In the genomic region with DNA sequence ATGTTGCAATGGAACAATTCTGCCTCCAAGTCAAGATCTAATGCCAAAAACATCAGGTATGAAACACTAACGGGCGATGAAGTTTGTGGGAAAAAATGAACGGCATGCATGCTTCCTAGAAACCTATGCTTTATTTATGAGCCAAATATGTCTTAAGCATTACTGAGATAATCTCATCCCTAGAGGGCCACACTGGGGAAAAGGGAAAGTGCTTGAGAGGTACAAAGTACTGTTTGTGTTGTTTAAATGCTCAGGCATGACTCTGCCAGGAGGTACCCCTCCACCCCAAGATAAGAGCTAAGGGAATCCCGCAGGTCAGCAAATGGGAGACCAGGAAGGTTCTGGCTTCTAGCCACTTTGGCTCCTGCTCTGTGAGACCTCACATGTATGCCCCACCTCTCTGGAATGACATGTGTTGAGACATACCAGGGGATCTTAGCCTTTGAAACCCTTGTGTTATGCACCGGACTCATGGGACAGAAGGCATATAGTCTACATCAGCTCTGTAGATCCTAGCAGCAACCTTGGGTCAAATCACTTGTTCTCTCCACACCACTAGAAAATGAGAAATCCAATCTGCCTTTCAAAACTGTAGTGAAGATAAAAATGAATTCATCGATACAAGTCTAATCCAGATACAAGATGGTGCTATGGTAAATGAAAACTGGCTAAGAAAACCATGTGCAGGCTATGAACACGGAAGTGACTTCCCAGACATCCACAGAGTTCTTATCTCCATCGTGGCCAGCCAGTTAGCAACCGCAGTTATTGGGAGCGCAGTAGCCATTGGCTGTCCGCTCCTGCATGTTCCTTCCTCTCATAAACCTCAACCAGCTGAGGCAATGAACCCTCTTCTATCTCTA, we compare ENCODE assay signal across 19 cellular contexts.
DNase-seq lines count a peak whose midpoint lies in the region; FAIRE-seq and TF ChIP-seq lines count a peak whose summit lies in the region.
"Had no signal": no experiment of that assay in that cellular context is flagged by ENCODE, and none has a peak within 500 bp of the region (broad histone marks: within the 10 kb centered on the region; RNA-seq: fewer than 3 reads in every experiment).

No MANE protein-coding gene starts in this region.

- H3K4me3 ChIP-seq in AG10803 (ENCODE audit: low read length) (no peak overlapping the region), astrocyte (ENCODE audit: insufficient read depth, low read depth, low read length) (no peak overlapping the region), cardiac muscle cell (no peak overlapping the region), osteoblast (ENCODE audit: insufficient read depth, low read length) (no peak overlapping the region)

- no peak overlapping the region for H2AFZ ChIP-seq in astrocyte (ENCODE audit: low read depth, low read length)
- H2AFZ ChIP-seq in osteoblast (ENCODE audit: low read length), result no peak overlapping the region

- H4K20me1 ChIP-seq in astrocyte (ENCODE audit: insufficient read depth, low read length), result peaks cover 59% of the 10 kb centered on the region
- peaks cover 7% of the 10 kb centered on the region for H4K20me1 ChIP-seq in osteoblast (ENCODE audit: insufficient read depth, low read length)

- no peaks in the 10 kb centered on the region for H3K9me3 Mint-ChIP-seq in astrocyte (ENCODE audit: unreplicated experiment)
- H3K9me3 Mint-ChIP-seq: activated T-helper 2 cell treated with anti-CD3 and anti-CD28 coated beads, Interferon-gamma antibody, Interleukin-2, Interleukin-4, amounts not matched to agents 10 μg/mL and 5 μg/mL and 100 μg/mL, durations not matched to agents 14 hours and 24 hours and 36 hours; central memory CD8-positive, alpha-beta T cell; immature natural killer cell; natural killer cell; T-helper 1 cell treated with Interleukin-12 subunit alpha and Interleukin-12 subunit beta and Interleukin-4 antibody, amounts not matched to agents 30 μg/mL and 1 μg/mL, for 36 hours had no signal

- H3K4me3 Mint-ChIP-seq in astrocyte (ENCODE audit: unreplicated experiment), result no peak overlapping the region
- H3K4me3 Mint-ChIP-seq: central memory CD8-positive, alpha-beta T cell; immature natural killer cell; natural killer cell; T-helper 1 cell treated with Interleukin-12 subunit alpha and Interleukin-12 subunit beta and Interleukin-4 antibody, amounts not matched to agents 30 μg/mL and 1 μg/mL, for 36 hours had no signal

- H3K36me3 ChIP-seq in astrocyte (ENCODE audit: insufficient read depth, low read length) (peaks cover 4% of the 10 kb centered on the region), cardiac muscle cell (no peaks in the 10 kb centered on the region), osteoblast (ENCODE audit: insufficient read depth, low read length) (no peaks in the 10 kb centered on the region)

- peaks cover 9% of the 10 kb centered on the region for H3K36me3 Mint-ChIP-seq in astrocyte (ENCODE audit: low read depth, unreplicated experiment)
- H3K36me3 Mint-ChIP-seq: natural killer cell had no signal

- H3K4me1 ChIP-seq in astrocyte (ENCODE audit: insufficient read depth, low read length) (peaks cover 50% of the 10 kb centered on the region), cardiac muscle cell (ENCODE audit: low read depth) (peaks cover 42% of the 10 kb centered on the region), osteoblast (ENCODE audit: insufficient read depth, low read length) (peaks cover 59% of the 10 kb centered on the region)

- peak overlapping the region; percentile 11 for H3K4me2 ChIP-seq in astrocyte (ENCODE audit: low read length)
- peak overlapping the region; percentile 25 for H3K4me2 ChIP-seq in osteoblast (ENCODE audit: insufficient read depth, low read length)

- H3K27me3 ChIP-seq in astrocyte (ENCODE audit: insufficient read depth, low read length) (no peaks in the 10 kb centered on the region), cardiac muscle cell (no peaks in the 10 kb centered on the region), osteoblast (ENCODE audit: insufficient read depth, low read length) (no peaks in the 10 kb centered on the region)

- no peaks in the 10 kb centered on the region for H3K27me3 Mint-ChIP-seq in astrocyte (ENCODE audit: low read depth, unreplicated experiment)
- H3K27me3 Mint-ChIP-seq: central memory CD8-positive, alpha-beta T cell had no signal

- no peaks in the 10 kb centered on the region for H3K9me3 ChIP-seq in astrocyte (ENCODE audit: insufficient read depth, low read depth, low read length)
- no peaks in the 10 kb centered on the region for H3K9me3 ChIP-seq in cardiac muscle cell (ENCODE audit: low read depth)
- no peaks in the 10 kb centered on the region for H3K9me3 ChIP-seq in osteoblast (ENCODE audit: low read depth, low read length)

- H3K4me1 Mint-ChIP-seq in astrocyte (ENCODE audit: low read depth, unreplicated experiment), result peaks cover 66% of the 10 kb centered on the region

- FAIRE-seq in astrocyte (lab: Jason Lieb, UNC), result no peak
- FAIRE-seq: GM19239, H1 had no signal

- H3K27ac ChIP-seq in astrocyte (ENCODE audit: low read depth, low read length), result peak overlapping the region; percentile 74
- H3K27ac ChIP-seq in cardiac muscle cell, result peak overlapping the region; percentile 52
- peak overlapping the region; percentile 94 for H3K27ac ChIP-seq in osteoblast (ENCODE audit: low read depth, low read length)

- H3K27ac Mint-ChIP-seq in astrocyte (ENCODE audit: unreplicated experiment), result peak overlapping the region; percentile 43
- H3K27ac Mint-ChIP-seq: activated T-helper 2 cell treated with anti-CD3 and anti-CD28 coated beads, Interferon-gamma antibody, Interleukin-2, Interleukin-4, amounts not matched to agents 10 μg/mL and 5 μg/mL and 100 μg/mL, durations not matched to agents 14 hours and 24 hours and 36 hours; T-helper 1 cell treated with Interleukin-12 subunit alpha and Interleukin-12 subunit beta and Interleukin-4 antibody, amounts not matched to agents 30 μg/mL and 1 μg/mL, for 36 hours had no signal

- DNase-seq in AG10803 (ENCODE audit: low read depth), result peak; percentile 49
- peak; percentile 89 for DNase-seq in astrocyte (ENCODE audit: low read depth)
- peak; percentile 79 to 91 for DNase-seq in cardiac muscle cell (ENCODE audit: low read depth in 1 of 2, low spot score in 1 of 2)
- DNase-seq in osteoblast (ENCODE audit: insufficient read length, low spot score, missing footprints), result peak; percentile 78
- DNase-seq in NCI-H510A (lab: John Stamatoyannopoulos, UW), result no peak
- no peak for DNase-seq in GM10266 (ENCODE audit: extremely low spot score)
- DNase-seq in middle frontal gyrus (ENCODE audit: extremely low spot score, low spot score), result no peak
- DNase-seq in AML-193 (lab: John Stamatoyannopoulos, UW), result no peak
- DNase-seq: activated CD4-positive, alpha-beta T cell treated with anti-CD3 and anti-CD28 coated beads for 48 hours; DND-41; immature natural killer cell; natural killer cell; NCI-H1048; stimulated activated CD4-positive, alpha-beta T cell treated with anti-CD3 and anti-CD28 coated beads, Interleukin-12 subunit alpha, Interleukin-12 subunit beta, amount 100 ng/mL, for 4 hours had no signal

- peak overlapping the region; percentile 66 for H3K9ac ChIP-seq in astrocyte (ENCODE audit: low read length)

- H3K79me2 ChIP-seq in astrocyte (ENCODE audit: insufficient read depth, low read length) (peaks cover 97% of the 10 kb centered on the region), osteoblast (ENCODE audit: insufficient read depth, low read length) (peaks cover 93% of the 10 kb centered on the region)

- TF ChIP-seq CTCF in AG10803 (conservative IDR thresholded peaks at IDR 0.05; ENCODE audit: low read length) (no peak), astrocyte (IDR thresholded peaks at IDR 0.05; ENCODE audit: insufficient read depth, low read depth, low read length) (no peak), cardiac muscle cell (IDR thresholded peaks at IDR 0.05; ENCODE audit: low read depth, low read length) (no peak), osteoblast (IDR thresholded peaks at IDR 0.05; ENCODE audit: extremely low read depth, low read depth, low read length) (no peak), GM10266 (IDR thresholded peaks at IDR 0.05; ENCODE audit: control insufficient read depth, insufficient read depth, low read depth, missing control alignments) (no peak)

Comparison
In these comparisons a context has a peak if more than half of its experiments do, and no peak if none do; other contexts are left out.
1. DNase-seq: peak in AG10803 (single experiment), astrocyte (single experiment), cardiac muscle cell (2 of 2) and osteoblast (single experiment); none in NCI-H510A (single experiment), GM10266 (single experiment), middle frontal gyrus (single experiment) and AML-193 (0 of 2).
2. Peak in every context shown above with its lines, with median percentiles within 50 percentile points of each other: H3K27ac ChIP-seq.